ENCODE assay signal across 1 cellular context in the genomic region with DNA sequence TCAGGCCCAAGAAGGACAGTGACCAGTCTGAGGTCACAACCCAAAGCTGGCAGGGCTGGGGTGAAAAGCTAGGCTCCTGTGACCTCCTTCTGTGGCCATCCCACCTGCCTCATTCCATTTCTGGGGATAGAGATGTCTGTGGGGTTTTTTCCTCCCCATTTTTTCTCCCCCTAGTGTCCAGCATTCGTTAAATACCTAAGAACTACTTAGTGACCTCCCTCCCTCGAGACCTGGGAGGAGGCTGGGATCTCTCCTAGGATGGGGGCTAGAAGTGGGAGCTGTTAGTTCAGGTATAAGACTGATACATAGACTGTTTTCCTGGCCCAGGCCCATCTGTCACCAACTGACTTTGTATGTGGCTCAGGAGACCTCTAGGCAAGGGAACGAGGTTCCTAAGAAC.
TF ChIP-seq lines count a peak whose summit lies in the region.

No MANE protein-coding gene starts in this region.

TF ChIP-seq in GM23338, 12 proteins besides CTCF, POLR2A, EP300 and RAD21 (continued from another document):
- TF ChIP-seq, protein P1, sequence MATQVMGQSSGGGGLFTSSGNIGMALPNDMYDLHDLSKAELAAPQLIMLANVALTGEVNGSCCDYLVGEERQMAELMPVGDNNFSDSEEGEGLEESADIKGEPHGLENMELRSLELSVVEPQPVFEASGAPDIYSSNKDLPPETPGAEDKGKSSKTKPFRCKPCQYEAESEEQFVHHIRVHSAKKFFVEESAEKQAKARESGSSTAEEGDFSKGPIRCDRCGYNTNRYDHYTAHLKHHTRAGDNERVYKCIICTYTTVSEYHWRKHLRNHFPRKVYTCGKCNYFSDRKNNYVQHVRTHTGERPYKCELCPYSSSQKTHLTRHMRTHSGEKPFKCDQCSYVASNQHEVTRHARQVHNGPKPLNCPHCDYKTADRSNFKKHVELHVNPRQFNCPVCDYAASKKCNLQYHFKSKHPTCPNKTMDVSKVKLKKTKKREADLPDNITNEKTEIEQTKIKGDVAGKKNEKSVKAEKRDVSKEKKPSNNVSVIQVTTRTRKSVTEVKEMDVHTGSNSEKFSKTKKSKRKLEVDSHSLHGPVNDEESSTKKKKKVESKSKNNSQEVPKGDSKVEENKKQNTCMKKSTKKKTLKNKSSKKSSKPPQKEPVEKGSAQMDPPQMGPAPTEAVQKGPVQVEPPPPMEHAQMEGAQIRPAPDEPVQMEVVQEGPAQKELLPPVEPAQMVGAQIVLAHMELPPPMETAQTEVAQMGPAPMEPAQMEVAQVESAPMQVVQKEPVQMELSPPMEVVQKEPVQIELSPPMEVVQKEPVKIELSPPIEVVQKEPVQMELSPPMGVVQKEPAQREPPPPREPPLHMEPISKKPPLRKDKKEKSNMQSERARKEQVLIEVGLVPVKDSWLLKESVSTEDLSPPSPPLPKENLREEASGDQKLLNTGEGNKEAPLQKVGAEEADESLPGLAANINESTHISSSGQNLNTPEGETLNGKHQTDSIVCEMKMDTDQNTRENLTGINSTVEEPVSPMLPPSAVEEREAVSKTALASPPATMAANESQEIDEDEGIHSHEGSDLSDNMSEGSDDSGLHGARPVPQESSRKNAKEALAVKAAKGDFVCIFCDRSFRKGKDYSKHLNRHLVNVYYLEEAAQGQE (IDR thresholded peaks at IDR 0.05; ENCODE audit: unreplicated experiment) = no peak
- TF ChIP-seq ZNF114 (CRISPR knock-in tag; IDR thresholded peaks at IDR 0.05) (no peak), POLR2AphosphoS5 (IDR thresholded peaks at IDR 0.05; ENCODE audit: low read depth) (no peak), CREB1 (CRISPR knock-in tag; IDR thresholded peaks at IDR 0.05; ENCODE audit: low read depth) (no peak), JUNB (IDR thresholded peaks at IDR 0.05; ENCODE audit: unreplicated experiment) (no peak), ZNF331 (CRISPR knock-in tag; IDR thresholded peaks at IDR 0.05; ENCODE audit: low read depth) (no peak), STAT1 (IDR thresholded peaks at IDR 0.05; ENCODE audit: unreplicated experiment) (no peak), EZH2phosphoT487 (IDR thresholded peaks at IDR 0.05; ENCODE audit: unreplicated experiment) (no peak), EZH2 (IDR thresholded peaks at IDR 0.05; ENCODE audit: low read depth, unreplicated experiment) (no peak)
- TF ChIP-seq, protein P2, sequence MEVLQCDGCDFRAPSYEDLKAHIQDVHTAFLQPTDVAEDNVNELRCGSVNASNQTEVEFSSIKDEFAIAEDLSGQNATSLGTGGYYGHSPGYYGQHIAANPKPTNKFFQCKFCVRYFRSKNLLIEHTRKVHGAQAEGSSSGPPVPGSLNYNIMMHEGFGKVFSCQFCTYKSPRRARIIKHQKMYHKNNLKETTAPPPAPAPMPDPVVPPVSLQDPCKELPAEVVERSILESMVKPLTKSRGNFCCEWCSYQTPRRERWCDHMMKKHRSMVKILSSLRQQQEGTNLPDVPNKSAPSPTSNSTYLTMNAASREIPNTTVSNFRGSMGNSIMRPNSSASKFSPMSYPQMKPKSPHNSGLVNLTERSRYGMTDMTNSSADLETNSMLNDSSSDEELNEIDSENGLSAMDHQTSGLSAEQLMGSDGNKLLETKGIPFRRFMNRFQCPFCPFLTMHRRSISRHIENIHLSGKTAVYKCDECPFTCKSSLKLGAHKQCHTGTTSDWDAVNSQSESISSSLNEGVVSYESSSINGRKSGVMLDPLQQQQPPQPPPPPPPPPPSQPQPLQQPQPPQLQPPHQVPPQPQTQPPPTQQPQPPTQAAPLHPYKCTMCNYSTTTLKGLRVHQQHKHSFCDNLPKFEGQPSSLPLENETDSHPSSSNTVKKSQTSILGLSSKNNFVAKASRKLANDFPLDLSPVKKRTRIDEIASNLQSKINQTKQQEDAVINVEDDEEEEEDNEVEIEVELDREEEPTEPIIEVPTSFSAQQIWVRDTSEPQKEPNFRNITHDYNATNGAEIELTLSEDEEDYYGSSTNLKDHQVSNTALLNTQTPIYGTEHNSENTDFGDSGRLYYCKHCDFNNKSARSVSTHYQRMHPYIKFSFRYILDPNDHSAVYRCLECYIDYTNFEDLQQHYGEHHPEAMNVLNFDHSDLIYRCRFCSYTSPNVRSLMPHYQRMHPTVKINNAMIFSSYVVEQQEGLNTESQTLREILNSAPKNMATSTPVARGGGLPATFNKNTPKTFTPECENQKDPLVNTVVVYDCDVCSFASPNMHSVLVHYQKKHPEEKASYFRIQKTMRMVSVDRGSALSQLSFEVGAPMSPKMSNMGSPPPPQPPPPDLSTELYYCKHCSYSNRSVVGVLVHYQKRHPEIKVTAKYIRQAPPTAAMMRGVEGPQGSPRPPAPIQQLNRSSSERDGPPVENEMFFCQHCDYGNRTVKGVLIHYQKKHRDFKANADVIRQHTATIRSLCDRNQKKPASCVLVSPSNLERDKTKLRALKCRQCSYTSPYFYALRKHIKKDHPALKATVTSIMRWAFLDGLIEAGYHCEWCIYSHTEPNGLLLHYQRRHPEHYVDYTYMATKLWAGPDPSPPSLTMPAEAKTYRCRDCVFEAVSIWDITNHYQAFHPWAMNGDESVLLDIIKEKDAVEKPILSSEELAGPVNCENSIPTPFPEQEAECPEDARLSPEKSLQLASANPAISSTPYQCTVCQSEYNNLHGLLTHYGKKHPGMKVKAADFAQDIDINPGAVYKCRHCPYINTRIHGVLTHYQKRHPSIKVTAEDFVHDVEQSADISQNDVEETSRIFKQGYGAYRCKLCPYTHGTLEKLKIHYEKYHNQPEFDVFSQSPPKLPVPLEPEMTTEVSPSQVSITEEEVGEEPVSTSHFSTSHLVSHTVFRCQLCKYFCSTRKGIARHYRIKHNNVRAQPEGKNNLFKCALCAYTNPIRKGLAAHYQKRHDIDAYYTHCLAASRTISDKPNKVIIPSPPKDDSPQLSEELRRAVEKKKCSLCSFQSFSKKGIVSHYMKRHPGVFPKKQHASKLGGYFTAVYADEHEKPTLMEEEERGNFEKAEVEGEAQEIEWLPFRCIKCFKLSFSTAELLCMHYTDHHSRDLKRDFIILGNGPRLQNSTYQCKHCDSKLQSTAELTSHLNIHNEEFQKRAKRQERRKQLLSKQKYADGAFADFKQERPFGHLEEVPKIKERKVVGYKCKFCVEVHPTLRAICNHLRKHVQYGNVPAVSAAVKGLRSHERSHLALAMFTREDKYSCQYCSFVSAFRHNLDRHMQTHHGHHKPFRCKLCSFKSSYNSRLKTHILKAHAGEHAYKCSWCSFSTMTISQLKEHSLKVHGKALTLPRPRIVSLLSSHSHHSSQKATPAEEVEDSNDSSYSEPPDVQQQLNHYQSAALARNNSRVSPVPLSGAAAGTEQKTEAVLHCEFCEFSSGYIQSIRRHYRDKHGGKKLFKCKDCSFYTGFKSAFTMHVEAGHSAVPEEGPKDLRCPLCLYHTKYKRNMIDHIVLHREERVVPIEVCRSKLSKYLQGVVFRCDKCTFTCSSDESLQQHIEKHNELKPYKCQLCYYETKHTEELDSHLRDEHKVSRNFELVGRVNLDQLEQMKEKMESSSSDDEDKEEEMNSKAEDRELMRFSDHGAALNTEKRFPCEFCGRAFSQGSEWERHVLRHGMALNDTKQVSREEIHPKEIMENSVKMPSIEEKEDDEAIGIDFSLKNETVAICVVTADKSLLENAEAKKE (CRISPR knock-in tag; IDR thresholded peaks at IDR 0.05) = no peak
